In genomic region chr6:47203266-47203967, GRCh38 we compare ENCODE assay signal across 10 cellular contexts.
DNase-seq lines count a peak whose midpoint lies in the region; ATAC-seq, FAIRE-seq and TF ChIP-seq lines count a peak whose summit lies in the region.
"Had no signal": no experiment of that assay in that cellular context is flagged by ENCODE, and none has a peak within 500 bp of the region (broad histone marks: within the 10 kb centered on the region; RNA-seq: fewer than 3 reads in every experiment).

No MANE protein-coding gene starts in this region.

- peak overlapping the region; percentile 27; the same call in 1 of the 2 replicates for H3K27ac ChIP-seq in PC-3 (ENCODE audit: low read length)
- H3K27ac ChIP-seq: coronary artery had no signal

- no TSS peak for BruUV-seq in PC-3 (replicated peaks; lab: Mats Ljungman, UMichigan)

- FAIRE-seq in HTR-8/SVneo (lab: Jason Lieb, UNC): no peak

- no peak for DNase-seq in natural killer cell
- DNase-seq in natural killer cell treated with Interleukin-12 subunit alpha and Interleukin-12 subunit beta and Interleukin-15 and Interleukin-18, amount 100 ng/mL, for 72 hours (ENCODE audit: low spot score): no peak
- peak; percentile 41 for DNase-seq in PC-3
- DNase-seq in UCSD-AML1 (lab: John Stamatoyannopoulos, UW; ENCODE audit: unreplicated experiment): no peak
- DNase-seq in left cardiac atrium: no peak
- DNase-seq in HTR-8/SVneo (ENCODE audit: insufficient read length, low spot score): no peak
- no peak for DNase-seq in islet precursor cell
- DNase-seq: AML-193 had no signal

- TF ChIP-seq CTCF in natural killer cell (IDR thresholded peaks at IDR 0.05): no peak
- TF ChIP-seq CTCF in PC-3 (conservative IDR thresholded peaks at IDR 0.05; ENCODE audit: low read depth, low read length): no peak

- no peaks in the 10 kb centered on the region for H3K27me3 ChIP-seq in PC-3 (ENCODE audit: low read length)

- H3K9me3 Mint-ChIP-seq in natural killer cell: peaks cover 0 to 11% of the 10 kb centered on the region in 2 donors
- H3K9me3 Mint-ChIP-seq in natural killer cell treated with Interleukin-12 subunit alpha and Interleukin-12 subunit beta and Interleukin-15 and Interleukin-18, amount 100 ng/mL, for 72 hours: peaks cover 5% of the 10 kb centered on the region

- H3K4me1 Mint-ChIP-seq in natural killer cell: peaks cover 0 to 5% of the 10 kb centered on the region in 2 donors
- H3K4me1 Mint-ChIP-seq in natural killer cell treated with Interleukin-12 subunit alpha and Interleukin-12 subunit beta and Interleukin-15 and Interleukin-18, amount 100 ng/mL, for 72 hours (ENCODE audit: low read depth in 2 of 2): no peaks in the 10 kb centered on the region

- no peaks in the 10 kb centered on the region for H3K9me3 ChIP-seq in PC-3 (ENCODE audit: low read length)

- no peak overlapping the region for H3K9ac ChIP-seq in PC-3 (ENCODE audit: low read length)

- H3K36me3 ChIP-seq in PC-3 (ENCODE audit: low read depth, low read length): no peaks in the 10 kb centered on the region

- CTCF ChIA-PET in PC-3 (lab: Charles Lee): no interaction called here

- H3K4me2 ChIP-seq in PC-3 (ENCODE audit: low read length): 0 out of 2 replicates have a peak overlapping the region, but pooled peaks have one; percentile 12

- no peaks in the 10 kb centered on the region for H3K79me2 ChIP-seq in PC-3 (ENCODE audit: low read length)

- POLR2A ChIA-PET in PC-3 (lab: Charles Lee; ENCODE audit: unreplicated experiment): no interaction called here

- ATAC-seq in natural killer cell (peak; percentile 37 to 49 (median 44)), HG02943 (IDR thresholded peaks at IDR 0.05; ENCODE audit: low read depth, unreplicated experiment) (peak; percentile 92), PC-3 (peak; percentile 89), left cardiac atrium (no peak)
- no peak for ATAC-seq in natural killer cell treated with Interleukin-12 subunit alpha and Interleukin-12 subunit beta and Interleukin-15 and Interleukin-18, amount 100 ng/mL, for 72 hours

- no peak overlapping the region for H3K27ac Mint-ChIP-seq in natural killer cell
- H3K27ac Mint-ChIP-seq in natural killer cell treated with Interleukin-12 subunit alpha and Interleukin-12 subunit beta and Interleukin-15 and Interleukin-18, amount 100 ng/mL, for 72 hours: no peak overlapping the region

- no peak overlapping the region for H3K4me3 ChIP-seq in PC-3 (ENCODE audit: low read length)
- H3K4me3 ChIP-seq: coronary artery had no signal

- H3F3A ChIP-seq in PC-3 (ENCODE audit: low read length, unreplicated experiment): no peaks in the 10 kb centered on the region

- 0 out of 2 replicates have a peak, but pooled peaks cover 3% of the 10 kb centered on the region for H3K9me2 ChIP-seq in PC-3 (replicated peaks; ENCODE audit: low read length)

- no peaks in the 10 kb centered on the region for H3K36me3 Mint-ChIP-seq in natural killer cell
- H3K36me3 Mint-ChIP-seq in natural killer cell treated with Interleukin-12 subunit alpha and Interleukin-12 subunit beta and Interleukin-15 and Interleukin-18, amount 100 ng/mL, for 72 hours: no peaks in the 10 kb centered on the region

- intact Hi-C loops in natural killer cell (cut with micrococcal nuclease) (no loop called here), PC-3 (cut with micrococcal nuclease) (no loop called here), left cardiac atrium (cut with DNase I) (no loop called here)

- H3K4me3 Mint-ChIP-seq in natural killer cell: no peak overlapping the region
- H3K4me3 Mint-ChIP-seq in natural killer cell treated with Interleukin-12 subunit alpha and Interleukin-12 subunit beta and Interleukin-15 and Interleukin-18, amount 100 ng/mL, for 72 hours: no peak overlapping the region

- no peak overlapping the region for H2AFZ ChIP-seq in PC-3 (ENCODE audit: low read length)

- no peaks in the 10 kb centered on the region for H4K20me1 ChIP-seq in PC-3 (ENCODE audit: low read length)

- H3K27me3 Mint-ChIP-seq in natural killer cell (ENCODE audit: low read depth in 2 of 2): peaks cover 0 to 3% of the 10 kb centered on the region in 2 donors
- H3K27me3 Mint-ChIP-seq in natural killer cell treated with Interleukin-12 subunit alpha and Interleukin-12 subunit beta and Interleukin-15 and Interleukin-18, amount 100 ng/mL, for 72 hours: peaks cover 0 to 13% of the 10 kb centered on the region in 2 donors

- peaks cover 11% of the 10 kb centered on the region for H3K4me1 ChIP-seq in PC-3 (ENCODE audit: insufficient read depth, low read length)

Comparison
In these comparisons a context has a peak if more than half of its experiments do, and no peak if none do; other contexts are left out.
1. ATAC-seq: peak in natural killer cell (3 of 3), HG02943 (single experiment) and PC-3 (single experiment); none in natural killer cell treated with Interleukin-12 subunit alpha and Interleukin-12 subunit beta and Interleukin-15 and Interleukin-18, amount 100 ng/mL, for 72 hours (0 of 2) and left cardiac atrium (0 of 2).